1 cellular context compared by ENCODE assay signal in the genomic region with DNA sequence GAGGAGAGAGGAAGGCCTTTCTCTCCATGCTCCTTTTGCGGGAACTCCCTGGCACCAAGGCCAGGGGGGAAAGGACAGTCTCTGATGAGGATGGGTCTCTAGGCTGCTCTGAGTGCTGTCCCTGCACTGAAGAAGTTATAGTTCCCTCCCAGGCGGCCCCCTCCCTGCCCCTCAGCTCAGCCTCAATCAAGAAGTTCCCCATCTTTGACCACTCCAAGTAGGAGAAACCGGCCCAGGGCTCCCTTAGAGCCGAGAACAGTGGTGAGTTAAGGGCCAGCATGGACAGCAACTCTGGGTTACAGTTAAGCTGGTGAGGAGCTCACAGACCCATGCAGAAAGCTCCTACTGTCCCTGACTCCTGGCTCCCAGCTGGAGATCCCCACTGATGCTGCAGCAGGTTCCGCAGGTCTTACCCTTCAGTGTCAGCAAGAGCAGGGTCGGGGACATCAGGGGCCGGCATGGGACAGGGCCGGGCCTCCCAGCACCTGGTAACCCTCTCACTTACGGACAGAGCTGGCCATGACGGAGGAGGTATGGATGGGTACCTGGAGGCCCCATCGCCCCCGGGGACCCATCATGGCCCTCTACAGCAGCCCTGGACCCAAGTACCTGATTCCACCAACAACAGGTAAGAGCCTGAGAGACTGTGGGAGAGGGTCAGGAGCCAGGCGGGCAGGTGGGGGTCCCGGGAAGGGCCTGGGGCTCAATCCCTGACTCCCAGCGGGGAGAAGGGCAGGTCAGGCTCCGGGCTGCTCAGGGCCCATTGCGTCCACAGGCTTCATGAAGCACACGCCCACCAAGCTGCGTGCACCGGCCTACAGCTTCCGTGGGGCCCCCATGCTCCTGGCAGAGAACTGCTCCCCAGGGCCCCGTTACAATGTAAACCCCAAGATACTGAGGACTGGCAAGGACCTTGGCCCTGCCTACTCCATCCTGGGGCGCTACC.
TF ChIP-seq lines count a peak whose summit lies in the region.

No MANE protein-coding gene starts in this region.

TF ChIP-seq in HepG2, 621 proteins besides CTCF, POLR2A, EP300 and RAD21:
- TF ChIP-seq ZNF30 (CRISPR knock-in tag; IDR thresholded peaks at IDR 0.05) (no peak), FOXJ3 (CRISPR knock-in tag; IDR thresholded peaks at IDR 0.05; ENCODE audit: borderline replicate concordance) (no peak), NFKBIZ (CRISPR knock-in tag; IDR thresholded peaks at IDR 0.05) (no peak)
- TF ChIP-seq, protein P1, sequence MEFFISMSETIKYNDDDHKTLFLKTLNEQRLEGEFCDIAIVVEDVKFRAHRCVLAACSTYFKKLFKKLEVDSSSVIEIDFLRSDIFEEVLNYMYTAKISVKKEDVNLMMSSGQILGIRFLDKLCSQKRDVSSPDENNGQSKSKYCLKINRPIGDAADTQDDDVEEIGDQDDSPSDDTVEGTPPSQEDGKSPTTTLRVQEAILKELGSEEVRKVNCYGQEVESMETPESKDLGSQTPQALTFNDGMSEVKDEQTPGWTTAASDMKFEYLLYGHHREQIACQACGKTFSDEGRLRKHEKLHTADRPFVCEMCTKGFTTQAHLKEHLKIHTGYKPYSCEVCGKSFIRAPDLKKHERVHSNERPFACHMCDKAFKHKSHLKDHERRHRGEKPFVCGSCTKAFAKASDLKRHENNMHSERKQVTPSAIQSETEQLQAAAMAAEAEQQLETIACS (CRISPR knock-in tag; IDR thresholded peaks at IDR 0.05) = no peak
- TF ChIP-seq, protein P2, sequence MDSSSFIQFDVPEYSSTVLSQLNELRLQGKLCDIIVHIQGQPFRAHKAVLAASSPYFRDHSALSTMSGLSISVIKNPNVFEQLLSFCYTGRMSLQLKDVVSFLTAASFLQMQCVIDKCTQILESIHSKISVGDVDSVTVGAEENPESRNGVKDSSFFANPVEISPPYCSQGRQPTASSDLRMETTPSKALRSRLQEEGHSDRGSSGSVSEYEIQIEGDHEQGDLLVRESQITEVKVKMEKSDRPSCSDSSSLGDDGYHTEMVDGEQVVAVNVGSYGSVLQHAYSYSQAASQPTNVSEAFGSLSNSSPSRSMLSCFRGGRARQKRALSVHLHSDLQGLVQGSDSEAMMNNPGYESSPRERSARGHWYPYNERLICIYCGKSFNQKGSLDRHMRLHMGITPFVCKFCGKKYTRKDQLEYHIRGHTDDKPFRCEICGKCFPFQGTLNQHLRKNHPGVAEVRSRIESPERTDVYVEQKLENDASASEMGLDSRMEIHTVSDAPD (CRISPR knock-in tag; IDR thresholded peaks at IDR 0.05) = no peak
